Comparison of ENCODE assay signal across 1 cellular context in the genomic region with DNA sequence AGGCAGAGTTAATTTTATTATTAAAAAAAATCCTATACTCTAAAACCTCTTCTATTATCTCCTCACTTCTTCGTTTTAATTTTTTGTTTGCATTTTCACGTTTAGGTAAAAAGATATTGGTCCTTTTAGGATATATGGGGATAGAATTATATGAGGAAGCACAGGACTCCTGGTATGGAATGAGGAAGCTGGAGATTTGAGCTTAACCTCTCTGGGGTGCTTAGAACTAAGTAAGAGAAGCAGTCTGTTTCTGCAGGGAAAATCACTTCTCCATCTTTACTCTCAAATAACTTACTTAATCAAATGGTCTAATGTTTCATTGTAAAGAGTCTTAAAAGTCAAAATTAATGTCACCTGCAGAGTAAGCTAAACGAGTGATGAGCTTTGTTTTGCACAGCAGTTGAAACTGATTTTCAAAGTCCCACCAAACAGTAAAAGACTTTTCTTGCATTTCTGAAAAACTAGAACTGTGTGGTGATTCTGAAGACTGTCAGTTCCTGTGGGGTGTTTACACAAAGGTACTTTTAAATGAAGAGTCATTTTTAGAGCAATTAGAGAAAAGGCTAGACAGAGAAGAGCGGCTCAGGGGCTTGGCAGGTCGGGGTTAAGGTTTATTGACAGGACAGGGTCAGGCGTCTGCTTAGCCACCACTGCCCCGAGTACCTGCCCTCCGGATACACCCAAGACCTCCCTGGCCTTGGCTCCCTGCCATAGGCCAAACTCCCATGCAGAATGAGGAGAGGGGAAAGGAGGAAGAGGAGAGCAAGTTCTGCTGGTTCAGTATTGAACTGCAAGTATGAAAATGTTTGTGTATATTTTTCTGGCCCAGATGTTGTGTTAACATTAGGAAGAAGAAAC.
TF ChIP-seq lines count a peak whose summit lies in the region.

No MANE protein-coding gene starts in this region.

TF ChIP-seq in K562, 482 proteins besides CTCF, POLR2A, EP300 and RAD21 (continued from another document):
- TF ChIP-seq, protein P1, sequence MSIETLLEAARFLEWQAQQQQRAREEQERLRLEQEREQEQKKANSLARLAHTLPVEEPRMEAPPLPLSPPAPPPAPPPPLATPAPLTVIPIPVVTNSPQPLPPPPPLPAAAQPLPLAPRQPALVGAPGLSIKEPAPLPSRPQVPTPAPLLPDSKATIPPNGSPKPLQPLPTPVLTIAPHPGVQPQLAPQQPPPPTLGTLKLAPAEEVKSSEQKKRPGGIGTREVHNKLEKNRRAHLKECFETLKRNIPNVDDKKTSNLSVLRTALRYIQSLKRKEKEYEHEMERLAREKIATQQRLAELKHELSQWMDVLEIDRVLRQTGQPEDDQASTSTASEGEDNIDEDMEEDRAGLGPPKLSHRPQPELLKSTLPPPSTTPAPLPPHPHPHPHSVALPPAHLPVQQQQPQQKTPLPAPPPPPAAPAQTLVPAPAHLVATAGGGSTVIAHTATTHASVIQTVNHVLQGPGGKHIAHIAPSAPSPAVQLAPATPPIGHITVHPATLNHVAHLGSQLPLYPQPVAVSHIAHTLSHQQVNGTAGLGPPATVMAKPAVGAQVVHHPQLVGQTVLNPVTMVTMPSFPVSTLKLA (conservative IDR thresholded peaks at IDR 0.05): 0 out of 4 replicates have a peak, but pooled peaks of 1 of the 2 experiments have one; percentile 7
- TF ChIP-seq MAZ (CRISPR knock-in tag; conservative IDR thresholded peaks at IDR 0.05 in 1 of 2, IDR thresholded peaks at IDR 0.05 in 1 of 2) (0 out of 4 replicates have a peak, but pooled peaks of 1 of the 2 experiments have one; percentile 16), U2AF1 (optimal IDR thresholded peaks at IDR 0.05; ENCODE audit: low read depth, low read length) (no peak), ZFX (CRISPR knock-in tag; IDR thresholded peaks at IDR 0.05) (peak; percentile 2; the same call in 1 of the 2 replicates), FOXK2 (conservative IDR thresholded peaks at IDR 0.05 in 1 of 2, IDR thresholded peaks at IDR 0.05 in 1 of 2; ENCODE audit: low read depth in 2 of 2) (peak; percentile 45 to 68; a peak in 1 of 4 replicates), COPS2 (conservative IDR thresholded peaks at IDR 0.05) (no peak), GTF2E2 (tag; IDR thresholded peaks at IDR 0.05) (peak; percentile 54), FOXA3 (CRISPR knock-in tag; conservative IDR thresholded peaks at IDR 0.05 in 1 of 2, IDR thresholded peaks at IDR 0.05 in 1 of 2) (peak; percentile 66 to 75; a peak in 3 of 4 replicates), SPI1 (IDR thresholded peaks at IDR 0.05; ENCODE audit: borderline replicate concordance, low read depth, low read length) (peak; percentile 48; the same call in 1 of the 2 replicates), CBX3 (IDR thresholded peaks at IDR 0.05; ENCODE audit: borderline replicate concordance in 1 of 2, low read length in 2 of 2) (no peak), MIER1 (IDR thresholded peaks at IDR 0.05; ENCODE audit: low read depth) (no peak), SNIP1 (IDR thresholded peaks at IDR 0.05; ENCODE audit: low read depth) (no peak), NFIC (IDR thresholded peaks at IDR 0.05) (peak; percentile 94), ILK (tag; IDR thresholded peaks at IDR 0.05; ENCODE audit: borderline replicate concordance, low read depth) (no peak)
- TF ChIP-seq, protein P2, sequence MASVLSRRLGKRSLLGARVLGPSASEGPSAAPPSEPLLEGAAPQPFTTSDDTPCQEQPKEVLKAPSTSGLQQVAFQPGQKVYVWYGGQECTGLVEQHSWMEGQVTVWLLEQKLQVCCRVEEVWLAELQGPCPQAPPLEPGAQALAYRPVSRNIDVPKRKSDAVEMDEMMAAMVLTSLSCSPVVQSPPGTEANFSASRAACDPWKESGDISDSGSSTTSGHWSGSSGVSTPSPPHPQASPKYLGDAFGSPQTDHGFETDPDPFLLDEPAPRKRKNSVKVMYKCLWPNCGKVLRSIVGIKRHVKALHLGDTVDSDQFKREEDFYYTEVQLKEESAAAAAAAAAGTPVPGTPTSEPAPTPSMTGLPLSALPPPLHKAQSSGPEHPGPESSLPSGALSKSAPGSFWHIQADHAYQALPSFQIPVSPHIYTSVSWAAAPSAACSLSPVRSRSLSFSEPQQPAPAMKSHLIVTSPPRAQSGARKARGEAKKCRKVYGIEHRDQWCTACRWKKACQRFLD (CRISPR knock-in tag; IDR thresholded peaks at IDR 0.05): no peak
- TF ChIP-seq, protein P3, sequence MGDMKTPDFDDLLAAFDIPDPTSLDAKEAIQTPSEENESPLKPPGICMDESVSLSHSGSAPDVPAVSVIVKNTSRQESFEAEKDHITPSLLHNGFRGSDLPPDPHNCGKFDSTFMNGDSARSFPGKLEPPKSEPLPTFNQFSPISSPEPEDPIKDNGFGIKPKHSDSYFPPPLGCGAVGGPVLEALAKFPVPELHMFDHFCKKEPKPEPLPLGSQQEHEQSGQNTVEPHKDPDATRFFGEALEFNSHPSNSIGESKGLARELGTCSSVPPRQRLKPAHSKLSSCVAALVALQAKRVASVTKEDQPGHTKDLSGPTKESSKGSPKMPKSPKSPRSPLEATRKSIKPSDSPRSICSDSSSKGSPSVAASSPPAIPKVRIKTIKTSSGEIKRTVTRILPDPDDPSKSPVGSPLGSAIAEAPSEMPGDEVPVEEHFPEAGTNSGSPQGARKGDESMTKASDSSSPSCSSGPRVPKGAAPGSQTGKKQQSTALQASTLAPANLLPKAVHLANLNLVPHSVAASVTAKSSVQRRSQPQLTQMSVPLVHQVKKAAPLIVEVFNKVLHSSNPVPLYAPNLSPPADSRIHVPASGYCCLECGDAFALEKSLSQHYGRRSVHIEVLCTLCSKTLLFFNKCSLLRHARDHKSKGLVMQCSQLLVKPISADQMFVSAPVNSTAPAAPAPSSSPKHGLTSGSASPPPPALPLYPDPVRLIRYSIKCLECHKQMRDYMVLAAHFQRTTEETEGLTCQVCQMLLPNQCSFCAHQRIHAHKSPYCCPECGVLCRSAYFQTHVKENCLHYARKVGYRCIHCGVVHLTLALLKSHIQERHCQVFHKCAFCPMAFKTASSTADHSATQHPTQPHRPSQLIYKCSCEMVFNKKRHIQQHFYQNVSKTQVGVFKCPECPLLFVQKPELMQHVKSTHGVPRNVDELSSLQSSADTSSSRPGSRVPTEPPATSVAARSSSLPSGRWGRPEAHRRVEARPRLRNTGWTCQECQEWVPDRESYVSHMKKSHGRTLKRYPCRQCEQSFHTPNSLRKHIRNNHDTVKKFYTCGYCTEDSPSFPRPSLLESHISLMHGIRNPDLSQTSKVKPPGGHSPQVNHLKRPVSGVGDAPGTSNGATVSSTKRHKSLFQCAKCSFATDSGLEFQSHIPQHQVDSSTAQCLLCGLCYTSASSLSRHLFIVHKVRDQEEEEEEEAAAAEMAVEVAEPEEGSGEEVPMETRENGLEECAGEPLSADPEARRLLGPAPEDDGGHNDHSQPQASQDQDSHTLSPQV (IDR thresholded peaks at IDR 0.05): 0 out of 2 replicates have a peak, but pooled peaks have one; percentile 7
- TF ChIP-seq, protein P4, sequence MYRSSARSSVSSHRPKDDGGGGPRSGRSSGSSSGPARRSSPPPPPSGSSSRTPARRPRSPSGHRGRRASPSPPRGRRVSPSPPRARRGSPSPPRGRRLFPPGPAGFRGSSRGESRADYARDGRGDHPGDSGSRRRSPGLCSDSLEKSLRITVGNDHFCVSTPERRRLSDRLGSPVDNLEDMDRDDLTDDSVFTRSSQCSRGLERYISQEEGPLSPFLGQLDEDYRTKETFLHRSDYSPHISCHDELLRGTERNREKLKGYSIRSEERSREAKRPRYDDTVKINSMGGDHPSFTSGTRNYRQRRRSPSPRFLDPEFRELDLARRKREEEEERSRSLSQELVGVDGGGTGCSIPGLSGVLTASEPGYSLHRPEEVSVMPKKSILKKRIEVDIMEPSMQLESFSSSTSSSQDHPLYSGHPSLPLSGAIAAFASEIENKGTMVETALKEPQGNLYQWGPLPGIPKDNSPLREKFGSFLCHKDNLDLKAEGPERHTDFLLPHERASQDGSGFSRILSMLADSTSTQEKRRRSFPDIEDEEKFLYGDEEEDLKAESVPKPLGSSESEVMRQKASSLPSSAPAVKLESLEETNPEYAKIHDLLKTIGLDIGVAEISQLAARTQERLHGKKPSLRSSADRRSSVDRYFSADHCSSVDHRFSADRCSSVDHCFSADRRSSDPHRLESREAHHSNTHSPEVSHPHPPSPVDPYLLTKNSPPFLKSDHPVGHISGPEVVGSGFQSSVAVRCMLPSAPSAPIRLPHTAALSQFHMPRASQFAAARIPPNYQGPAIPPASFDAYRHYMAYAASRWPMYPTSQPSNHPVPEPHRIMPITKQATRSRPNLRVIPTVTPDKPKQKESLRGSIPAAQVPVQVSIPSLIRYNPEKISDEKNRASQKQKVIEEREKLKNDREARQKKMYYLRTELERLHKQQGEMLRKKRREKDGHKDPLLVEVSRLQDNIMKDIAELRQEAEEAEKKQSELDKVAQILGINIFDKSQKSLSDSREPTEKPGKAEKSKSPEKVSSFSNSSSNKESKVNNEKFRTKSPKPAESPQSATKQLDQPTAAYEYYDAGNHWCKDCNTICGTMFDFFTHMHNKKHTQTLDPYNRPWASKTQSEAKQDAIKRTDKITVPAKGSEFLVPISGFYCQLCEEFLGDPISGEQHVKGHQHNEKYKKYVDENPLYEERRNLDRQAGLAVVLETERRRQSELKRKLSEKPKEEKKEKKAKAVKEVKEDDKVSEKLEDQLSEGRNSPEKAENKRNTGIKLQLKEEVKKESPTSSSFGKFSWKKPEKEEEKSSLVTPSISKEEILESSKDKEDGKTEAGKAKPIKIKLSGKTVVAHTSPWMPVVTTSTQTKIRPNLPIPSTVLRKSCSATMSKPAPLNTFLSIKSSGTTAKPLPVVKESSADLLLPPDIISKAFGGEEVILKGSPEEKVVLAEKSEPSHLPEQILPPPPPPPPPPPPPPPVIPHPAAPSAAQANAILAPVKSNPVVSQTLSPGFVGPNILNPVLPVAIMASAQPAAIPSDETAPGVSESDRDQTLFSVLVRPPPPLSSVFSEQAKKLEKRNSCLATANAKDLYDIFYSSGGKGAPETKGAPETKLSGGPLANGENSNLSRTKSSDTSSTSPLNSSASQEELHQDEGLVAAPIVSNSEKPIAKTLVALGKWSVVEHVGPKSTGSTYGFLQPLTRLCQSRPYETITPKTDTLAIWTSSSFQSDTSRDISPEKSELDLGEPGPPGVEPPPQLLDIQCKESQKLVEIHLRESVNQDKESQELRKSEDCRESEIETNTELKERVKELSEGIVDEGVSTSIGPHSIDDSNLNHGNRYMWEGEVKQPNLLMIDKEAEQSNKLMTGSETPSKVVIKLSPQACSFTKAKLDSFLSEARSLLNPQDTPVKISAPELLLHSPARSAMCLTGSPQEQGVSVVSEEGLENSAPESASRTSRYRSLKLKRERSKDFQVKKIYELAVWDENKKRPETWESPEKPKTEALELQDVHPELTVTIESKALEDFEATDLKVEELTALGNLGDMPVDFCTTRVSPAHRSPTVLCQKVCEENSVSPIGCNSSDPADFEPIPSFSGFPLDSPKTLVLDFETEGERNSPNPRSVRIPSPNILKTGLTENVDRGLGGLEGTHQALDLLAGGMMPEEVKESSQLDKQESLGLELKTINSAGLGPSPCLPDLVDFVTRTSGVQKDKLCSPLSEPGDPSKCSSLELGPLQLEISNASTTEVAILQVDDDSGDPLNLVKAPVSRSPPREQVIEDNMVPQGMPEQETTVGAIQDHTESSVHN (IDR thresholded peaks at IDR 0.05; ENCODE audit: borderline replicate concordance in 1 of 2, low read depth in 1 of 2): 0 out of 4 replicates have a peak, but pooled peaks of 1 of the 2 experiments have one; percentile 62
- TF ChIP-seq, protein P5, sequence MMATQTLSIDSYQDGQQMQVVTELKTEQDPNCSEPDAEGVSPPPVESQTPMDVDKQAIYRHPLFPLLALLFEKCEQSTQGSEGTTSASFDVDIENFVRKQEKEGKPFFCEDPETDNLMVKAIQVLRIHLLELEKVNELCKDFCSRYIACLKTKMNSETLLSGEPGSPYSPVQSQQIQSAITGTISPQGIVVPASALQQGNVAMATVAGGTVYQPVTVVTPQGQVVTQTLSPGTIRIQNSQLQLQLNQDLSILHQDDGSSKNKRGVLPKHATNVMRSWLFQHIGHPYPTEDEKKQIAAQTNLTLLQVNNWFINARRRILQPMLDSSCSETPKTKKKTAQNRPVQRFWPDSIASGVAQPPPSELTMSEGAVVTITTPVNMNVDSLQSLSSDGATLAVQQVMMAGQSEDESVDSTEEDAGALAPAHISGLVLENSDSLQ (IDR thresholded peaks at IDR 0.05): peak; percentile 34
TF ChIP-seq in K562: peak in this region for 17.
